In the genomic region with DNA sequence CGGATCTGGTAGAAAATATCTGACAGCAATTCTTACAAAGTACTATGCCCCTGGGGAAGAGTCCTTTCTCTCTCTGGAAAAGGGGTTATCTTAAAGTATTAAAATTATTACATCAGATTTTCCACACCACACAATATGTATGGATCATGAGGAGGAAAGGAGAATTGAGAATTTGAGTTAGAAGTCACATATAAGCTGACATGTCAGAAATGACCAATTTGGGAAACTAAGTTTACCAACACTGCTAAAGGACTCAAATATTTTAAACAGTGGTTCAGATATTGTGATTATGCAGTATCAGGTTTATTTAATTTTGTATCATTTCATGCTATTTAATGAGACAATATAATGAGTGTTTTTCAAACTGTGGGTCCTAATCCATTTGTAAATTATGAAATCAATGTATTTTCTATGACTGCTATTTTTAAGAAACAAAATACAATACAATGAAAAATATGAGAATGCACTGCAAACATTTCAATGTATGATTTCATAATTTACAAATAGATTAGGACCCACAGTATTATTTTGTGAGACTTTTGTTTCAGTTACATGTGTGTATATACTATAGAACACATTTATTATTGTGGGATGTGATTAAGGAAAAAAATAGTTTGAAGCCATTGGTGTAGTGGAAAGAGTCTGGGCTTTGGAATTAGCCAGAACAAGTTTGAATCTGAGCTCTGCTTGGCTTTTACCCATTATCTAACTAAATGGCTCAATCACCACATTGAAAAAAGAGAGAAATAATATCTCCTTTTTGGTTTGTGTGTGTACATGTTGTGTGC, we compare ENCODE assay signal across 1 cellular context.
A peak's percentile ranks its signal among the peaks of the same experiment; 100 is the strongest.
TF ChIP-seq lines count a peak whose summit lies in the region.

No MANE protein-coding gene starts in this region.

TF ChIP-seq in HepG2, 621 proteins besides CTCF, POLR2A, EP300 and RAD21 (continued from another document):
- no peak for TF ChIP-seq AGO1 (IDR thresholded peaks at IDR 0.05; ENCODE audit: low read depth, low read length, poor library complexity, severe bottlenecking)
- peak; percentile 61 to 65 for TF ChIP-seq MAFK (conservative IDR thresholded peaks at IDR 0.05 in 1 of 2, IDR thresholded peaks at IDR 0.05 in 1 of 2; ENCODE audit: low read length in 2 of 2)
- TF ChIP-seq ZNF317 (CRISPR knock-in tag; IDR thresholded peaks at IDR 0.05) = no peak
- TF ChIP-seq ZNF629 (CRISPR knock-in tag; conservative IDR thresholded peaks at IDR 0.05) = no peak
- no peak for TF ChIP-seq HOMEZ (CRISPR knock-in tag; IDR thresholded peaks at IDR 0.05; ENCODE audit: low read depth)
- no peak for TF ChIP-seq ARID4A (CRISPR knock-in tag; IDR thresholded peaks at IDR 0.05; ENCODE audit: borderline replicate concordance)
- TF ChIP-seq NFIB (CRISPR knock-in tag; IDR thresholded peaks at IDR 0.05; ENCODE audit: borderline replicate concordance) = no peak
- TF ChIP-seq MAFF (IDR thresholded peaks at IDR 0.05; ENCODE audit: low read depth, low read length) = peak; percentile 39; the same call in 1 of the 2 replicates
- TF ChIP-seq ATF1 (CRISPR knock-in tag; IDR thresholded peaks at IDR 0.05) = peak; percentile 38; the same call in 1 of the 2 replicates
